In genomic region chr19:43468354-43469159, GRCh38 we compare ENCODE assay signal across 12 cellular contexts. TPM values are rescaled to one million over a fixed set of nuclear protein-coding genes. Genes with fewer than 3 reads are reported as not detected.
DNase-seq lines count a peak whose midpoint lies in the region; ATAC-seq and TF ChIP-seq lines count a peak whose summit lies in the region.
"Had no signal": no experiment of that assay in that cellular context is flagged by ENCODE, and none has a peak within 500 bp of the region (broad histone marks: within the 10 kb centered on the region; RNA-seq: fewer than 3 reads in every experiment).

No MANE protein-coding gene starts in this region.

- peak overlapping the region; percentile 82 for H3K27ac ChIP-seq in epithelial cell of prostate
- H3K27ac ChIP-seq in upper lobe of left lung = peak overlapping the region in 1 of 4 donors; percentile 38
- H3K27ac ChIP-seq in colonic mucosa = no peak overlapping the region
- H3K27ac ChIP-seq: brain microvascular endothelial cell, thyroid gland had no signal

- H3K4me1 Mint-ChIP-seq in natural killer cell (peaks cover 5 to 34% of the 10 kb centered on the region in 2 donors), T-helper 17 cell (peaks cover 33% of the 10 kb centered on the region)
- peaks cover 14 to 24% of the 10 kb centered on the region in 2 donors for H3K4me1 Mint-ChIP-seq in natural killer cell treated with Interleukin-12 subunit alpha and Interleukin-12 subunit beta and Interleukin-15 and Interleukin-18, amount 100 ng/mL, for 72 hours (ENCODE audit: low read depth in 2 of 2)

- TF ChIP-seq EP300 in upper lobe of left lung (IDR thresholded peaks at IDR 0.05) = no peak

- peaks cover 8 to 23% (median 14%) of the 10 kb centered on the region in 4 donors for H3K4me1 ChIP-seq in upper lobe of left lung
- H3K4me1 ChIP-seq in colonic mucosa = peaks cover 4% of the 10 kb centered on the region

- H3K27me3 ChIP-seq in upper lobe of left lung (no peaks in the 10 kb centered on the region), colonic mucosa (no peaks in the 10 kb centered on the region)
- H3K27me3 ChIP-seq: brain microvascular endothelial cell, thyroid gland had no signal

- H3K27ac Mint-ChIP-seq in natural killer cell (peak overlapping the region; percentile 36 to 69), T-helper 17 cell (peak overlapping the region; percentile 93)
- H3K27ac Mint-ChIP-seq in natural killer cell treated with Interleukin-12 subunit alpha and Interleukin-12 subunit beta and Interleukin-15 and Interleukin-18, amount 100 ng/mL, for 72 hours = peak overlapping the region in 1 of 2 donors; percentile 15

- intact Hi-C loops in natural killer cell (cut with micrococcal nuclease) (no loop called here), colonic mucosa (cut with DNase I) (no loop called here), posterior vena cava (cut with DNase I) (no loop called here)

- no peak for TF ChIP-seq POLR2A in upper lobe of left lung (IDR thresholded peaks at IDR 0.05)

- 90 to 94% methylated on average over 4 of the region's 4 CpGs for WGBS in upper lobe of left lung, 2 donors

- H3K36me3 ChIP-seq in upper lobe of left lung (no peaks in the 10 kb centered on the region), colonic mucosa (no peaks in the 10 kb centered on the region)
- H3K36me3 ChIP-seq: brain microvascular endothelial cell, thyroid gland had no signal

- no peaks in the 10 kb centered on the region for H3K9me3 Mint-ChIP-seq in natural killer cell
- no peaks in the 10 kb centered on the region for H3K9me3 Mint-ChIP-seq in natural killer cell treated with Interleukin-12 subunit alpha and Interleukin-12 subunit beta and Interleukin-15 and Interleukin-18, amount 100 ng/mL, for 72 hours

- no peaks in the 10 kb centered on the region for H3K36me3 Mint-ChIP-seq in natural killer cell
- H3K36me3 Mint-ChIP-seq in natural killer cell treated with Interleukin-12 subunit alpha and Interleukin-12 subunit beta and Interleukin-15 and Interleukin-18, amount 100 ng/mL, for 72 hours = no peaks in the 10 kb centered on the region
- H3K36me3 Mint-ChIP-seq in T-helper 17 cell (ENCODE audit: low read depth) = no peaks in the 10 kb centered on the region

- DNase-seq in natural killer cell = no peak
- no peak for DNase-seq in natural killer cell treated with Interleukin-12 subunit alpha and Interleukin-12 subunit beta and Interleukin-15 and Interleukin-18, amount 100 ng/mL, for 72 hours (ENCODE audit: low spot score)
- DNase-seq in T-helper 17 cell = no peak
- DNase-seq in epithelial cell of prostate (ENCODE audit: low read depth, low spot score) = no peak
- no peak for DNase-seq in SHP77 (lab: John Stamatoyannopoulos, UW)
- no peak for DNase-seq in upper lobe of left lung
- no peak for DNase-seq in colonic mucosa
- DNase-seq in posterior vena cava (ENCODE audit: low spot score) = no peak
- DNase-seq: MV-4-11, thyroid gland had no signal

- H3K4me3 ChIP-seq in upper lobe of left lung (no peak overlapping the region), colonic mucosa (no peak overlapping the region)
- H3K4me3 ChIP-seq: thyroid gland had no signal

- no peak overlapping the region for H3K9ac ChIP-seq in colonic mucosa (ENCODE audit: low read depth in 2 of 2, low read length in 2 of 2)

- H3K9me3 ChIP-seq in T-helper 17 cell (ENCODE audit: control insufficient read depth, low read length, poor library complexity, severe bottlenecking) = no peaks in the 10 kb centered on the region
- no peaks in the 10 kb centered on the region for H3K9me3 ChIP-seq in upper lobe of left lung
- no peaks in the 10 kb centered on the region for H3K9me3 ChIP-seq in colonic mucosa
- H3K9me3 ChIP-seq: thyroid gland had no signal

- H3K27me3 Mint-ChIP-seq in natural killer cell (ENCODE audit: low read depth in 2 of 2) = peaks cover 0 to 3% of the 10 kb centered on the region in 2 donors
- H3K27me3 Mint-ChIP-seq in natural killer cell treated with Interleukin-12 subunit alpha and Interleukin-12 subunit beta and Interleukin-15 and Interleukin-18, amount 100 ng/mL, for 72 hours = peaks cover 0 to 5% of the 10 kb centered on the region in 2 donors
- H3K27me3 Mint-ChIP-seq in T-helper 17 cell = no peaks in the 10 kb centered on the region

- TF ChIP-seq CTCF in natural killer cell (IDR thresholded peaks at IDR 0.05) (no peak), upper lobe of left lung (IDR thresholded peaks at IDR 0.05) (no peak), colonic mucosa (IDR thresholded peaks at IDR 0.05) (no peak)

- H3K4me3 Mint-ChIP-seq in natural killer cell = no peak overlapping the region
- no peak overlapping the region for H3K4me3 Mint-ChIP-seq in natural killer cell treated with Interleukin-12 subunit alpha and Interleukin-12 subunit beta and Interleukin-15 and Interleukin-18, amount 100 ng/mL, for 72 hours
- peak overlapping the region; percentile 53 for H3K4me3 Mint-ChIP-seq in T-helper 17 cell

- no peak for ATAC-seq in natural killer cell
- no peak for ATAC-seq in natural killer cell treated with Interleukin-12 subunit alpha and Interleukin-12 subunit beta and Interleukin-15 and Interleukin-18, amount 100 ng/mL, for 72 hours
- no peak for ATAC-seq in T-helper 17 cell
- no peak for ATAC-seq in upper lobe of left lung (ENCODE audit: low FRiP score in 2 of 2)
- ATAC-seq: Panc1 had no signal

RNA-seq across cellular contexts. Expression of gene LYPD3, which starts 3.1 kb away (rescaled TPM):
- total RNA-seq in natural killer cell (1 to 10 TPM; 1.3 to 2.4 (median 1.7) TPM), T-helper 17 cell (1 to 10 TPM; 5.1 to 7.4 TPM), upper lobe of left lung (10 to 100 TPM in 1 of 6 donors, under 1 TPM in 4, not detected in 1; 0.29 to 13.6 (median 0.39) TPM), colonic mucosa (under 1 TPM; 0.42 to 0.59 TPM), posterior vena cava (under 1 TPM; 0.52 to 0.60 TPM)
- total RNA-seq in natural killer cell treated with Interleukin-12 subunit alpha and Interleukin-12 subunit beta and Interleukin-15 and Interleukin-18, amount 100 ng/mL, for 72 hours = not detected

RNA-seq across cellular contexts. Expression of gene PHLDB3, which starts 36.0 kb away (rescaled TPM):
- total RNA-seq in natural killer cell = 10 to 100 TPM; 24.5 to 24.9 (median 24.8) TPM
- total RNA-seq in natural killer cell treated with Interleukin-12 subunit alpha and Interleukin-12 subunit beta and Interleukin-15 and Interleukin-18, amount 100 ng/mL, for 72 hours = 10 to 100 TPM; 10.5 to 18.7 TPM
- total RNA-seq in T-helper 17 cell = 10 to 100 TPM; 24.2 to 40.5 TPM
- 10 to 100 TPM in 4 of 6 donors, 1 to 10 TPM in 2; 1.8 to 22.6 (median 13.8) TPM for total RNA-seq in upper lobe of left lung
- 10 to 100 TPM in 1 of 2 donors, 1 to 10 TPM in 1; 6.8 to 24.0 TPM for total RNA-seq in colonic mucosa
- 1 to 10 TPM; 7.1 to 8.7 TPM for total RNA-seq in posterior vena cava

RNA-seq across cellular contexts. Expression of gene TEX101, which starts 53.9 kb away (rescaled TPM):
- total RNA-seq in natural killer cell = 1 to 10 TPM in 1 of 3 donors, not detected in 2; 1.4 TPM
- total RNA-seq in natural killer cell treated with Interleukin-12 subunit alpha and Interleukin-12 subunit beta and Interleukin-15 and Interleukin-18, amount 100 ng/mL, for 72 hours = not detected
- not detected for total RNA-seq in T-helper 17 cell
- total RNA-seq in upper lobe of left lung = not detected
- total RNA-seq in colonic mucosa = under 1 TPM in 1 of 2 donors, not detected in 1; 0.17 TPM
- total RNA-seq in posterior vena cava = not detected

RNA-seq across cellular contexts. Expression of gene ETHE1, which starts 58.4 kb away (rescaled TPM):
- total RNA-seq in natural killer cell (10 to 100 TPM; 22.0 to 25.6 (median 24.6) TPM), T-helper 17 cell (10 to 100 TPM; 21.0 to 30.3 TPM), upper lobe of left lung (10 to 100 TPM; 27.4 to 69.2 (median 41.4) TPM), colonic mucosa (100 to 1,000 TPM; 482 to 569 TPM), posterior vena cava (10 to 100 TPM; 19.8 to 27.9 TPM)
- 10 to 100 TPM; 41.7 to 70.4 TPM for total RNA-seq in natural killer cell treated with Interleukin-12 subunit alpha and Interleukin-12 subunit beta and Interleukin-15 and Interleukin-18, amount 100 ng/mL, for 72 hours
